In the genomic region with DNA sequence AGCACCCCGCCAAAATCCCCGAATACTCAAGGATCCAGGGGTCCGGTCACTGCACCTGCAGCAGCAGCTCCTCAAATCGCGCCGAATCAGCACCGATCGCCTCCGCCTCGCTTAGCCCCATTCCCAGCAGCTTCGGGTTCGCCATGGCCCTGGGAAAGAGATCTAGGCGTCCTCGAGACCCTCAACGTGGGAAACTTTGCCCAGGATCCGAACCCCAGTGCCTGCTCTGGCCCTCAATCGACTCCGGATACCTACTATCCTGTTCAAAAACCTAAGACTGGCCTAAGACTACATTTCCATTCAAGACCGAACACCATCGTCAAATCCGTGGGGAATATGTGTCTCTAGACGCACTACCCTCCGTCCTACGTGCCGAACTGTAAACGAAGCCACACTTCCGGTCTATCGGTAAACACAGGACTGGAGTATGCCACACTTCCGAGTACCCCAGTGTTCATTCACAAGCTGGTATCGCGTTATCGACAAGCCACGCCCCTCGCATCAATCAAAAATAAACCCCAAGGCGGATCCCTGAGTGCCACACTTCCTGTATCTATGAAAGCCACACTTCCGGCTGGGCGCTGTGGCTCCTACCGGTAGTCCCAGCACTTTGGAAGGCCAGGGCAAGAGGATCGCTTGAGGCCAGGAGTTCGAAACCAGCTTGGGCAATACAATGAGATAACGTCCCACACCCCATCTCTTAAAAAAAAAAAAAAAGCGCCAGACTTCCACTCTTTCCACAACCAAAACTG, we compare ENCODE assay signal across 8 cellular contexts. TPM values are rescaled to one million over a fixed set of nuclear protein-coding genes. Genes with fewer than 3 reads are reported as not detected.
DNase-seq lines count a peak whose midpoint lies in the region; ATAC-seq and TF ChIP-seq lines count a peak whose summit lies in the region.

A gene (minus strand): TSS at position 385 of the 752 bp plus-strand sequence. CDS start 240 bp downstream, at position 145.

- peaks cover 19% of the 10 kb centered on the region for H3K36me3 ChIP-seq in upper lobe of right lung

- TF ChIP-seq CTCF in GM12875 (IDR thresholded peaks at IDR 0.05; ENCODE audit: borderline replicate concordance, insufficient read depth, low read depth, low read length) (no peak), upper lobe of right lung (IDR thresholded peaks at IDR 0.05) (no peak)

- intact Hi-C loops in left cardiac atrium (cut with DNase I) (no loop called here), posterior vena cava (cut with DNase I) (loop anchor here in 1 of 2 donors (5.0 kb wide), 1 partner anchor 684 kb away; no protein-coding TSS in a partner anchor), upper lobe of right lung (cut with DNase I) (no loop called here)

- ATAC-seq in HG02840 (IDR thresholded peaks at IDR 0.05; ENCODE audit: low FRiP score, unreplicated experiment) (peak; percentile 60), left cardiac atrium (peak; percentile 83 to 85), upper lobe of right lung (peak; percentile 85)

- peaks cover 11% of the 10 kb centered on the region for H3K4me1 ChIP-seq in upper lobe of right lung

- DNase-seq in NCI-H146 (lab: John Stamatoyannopoulos, UW): peak; percentile 100
- peak; percentile 84 to 99 (median 93) for DNase-seq in T-helper 1 cell
- DNase-seq in amniotic stem cell (lab: John Stamatoyannopoulos, UW): peak; percentile 99
- DNase-seq in left cardiac atrium: peak; percentile 98
- DNase-seq in posterior vena cava (ENCODE audit: low spot score): peak; percentile 98
- DNase-seq in upper lobe of right lung: peak; percentile 96

- H3K9me3 ChIP-seq in upper lobe of right lung: no peaks in the 10 kb centered on the region

- H3K27ac ChIP-seq in upper lobe of right lung: peak within 1 kb of the TSS; percentile 95

- H3K4me3 ChIP-seq in GM12875 (ENCODE audit: low read depth, low read length) (peak within 1 kb of the TSS; percentile 97), upper lobe of right lung (peak within 1 kb of the TSS; percentile 92)

- no peaks in the 10 kb centered on the region for H3K27me3 ChIP-seq in upper lobe of right lung

RNA-seq across cellular contexts. Expression of the gene that starts here (rescaled TPM):
- total RNA-seq in left cardiac atrium: 10 to 100 TPM; 32.2 to 42.5 TPM
- 10 to 100 TPM; 34.4 to 36.6 TPM for total RNA-seq in posterior vena cava
- total RNA-seq in upper lobe of right lung: 64.2 TPM

Comparison
In these comparisons a context has a peak if more than half of its experiments do, and no peak if none do; other contexts are left out.
1. Peak in every context shown above with its lines: DNase-seq, ATAC-seq, H3K4me3 ChIP-seq and H3K27ac ChIP-seq.